15 cellular contexts compared by ENCODE assay signal in genomic region chr6:16437095-16437494, GRCh38.
DNase-seq lines count a peak whose midpoint lies in the region; ATAC-seq, FAIRE-seq and TF ChIP-seq lines count a peak whose summit lies in the region.
"Had no signal": no experiment of that assay in that cellular context is flagged by ENCODE, and none has a peak within 500 bp of the region (broad histone marks: within the 10 kb centered on the region; RNA-seq: fewer than 3 reads in every experiment).

No MANE protein-coding gene starts in this region.

- TF ChIP-seq POLR2A in GM12891 (IDR thresholded peaks at IDR 0.05; ENCODE audit: low read depth, low read length), result no peak

- peak; percentile 61 for FAIRE-seq in GM12891 (lab: Jason Lieb, UNC)
- FAIRE-seq: pancreas had no signal

- H3K27me3 Mint-ChIP-seq in activated T-helper 2 cell treated with anti-CD3 and anti-CD28 coated beads, Interferon-gamma antibody, Interleukin-2, Interleukin-4, amounts not matched to agents 10 μg/mL and 5 μg/mL and 100 μg/mL, durations not matched to agents 14 hours and 24 hours and 36 hours (ENCODE audit: low read depth), result no peaks in the 10 kb centered on the region

- no peak for ATAC-seq in GM19467 (IDR thresholded peaks at IDR 0.05; ENCODE audit: unreplicated experiment)
- ATAC-seq: left lung had no signal

- peaks cover 3% of the 10 kb centered on the region for H3K9me3 Mint-ChIP-seq in activated T-helper 2 cell treated with anti-CD3 and anti-CD28 coated beads, Interferon-gamma antibody, Interleukin-2, Interleukin-4, amounts not matched to agents 10 μg/mL and 5 μg/mL and 100 μg/mL, durations not matched to agents 14 hours and 24 hours and 36 hours

- peaks cover 60% of the 10 kb centered on the region for H3K4me1 Mint-ChIP-seq in activated T-helper 2 cell treated with anti-CD3 and anti-CD28 coated beads, Interferon-gamma antibody, Interleukin-2, Interleukin-4, amounts not matched to agents 10 μg/mL and 5 μg/mL and 100 μg/mL, durations not matched to agents 14 hours and 24 hours and 36 hours (ENCODE audit: low read depth)

- H3K27ac Mint-ChIP-seq in activated T-helper 2 cell treated with anti-CD3 and anti-CD28 coated beads, Interferon-gamma antibody, Interleukin-2, Interleukin-4, amounts not matched to agents 10 μg/mL and 5 μg/mL and 100 μg/mL, durations not matched to agents 14 hours and 24 hours and 36 hours, result peak overlapping the region; percentile 87

- DNase-seq in GM12891 (ENCODE audit: insufficient read length, low spot score) (no peak), posterior vena cava (ENCODE audit: low spot score) (no peak), activated gamma-delta T cell treated with Interleukin-2 at 50 U/mL for 16 hours (no peak), dedifferentiated amniotic fluid mesenchymal stem cell (ENCODE audit: extremely low spot score) (no peak)
- DNase-seq in activated CD4-positive, alpha-beta T cell treated with anti-CD3 and anti-CD28 coated beads for 48 hours, result peak; percentile 31
- DNase-seq in activated T-helper 2 cell treated with anti-CD3 and anti-CD28 coated beads, Interferon-gamma antibody, Interleukin-2, Interleukin-4, amounts not matched to agents 10 μg/mL and 5 μg/mL and 100 μg/mL, durations not matched to agents 14 hours and 24 hours and 36 hours (ENCODE audit: low spot score), result no peak
- DNase-seq in stimulated activated CD4-positive, alpha-beta T cell treated with anti-CD3 and anti-CD28 coated beads, Interleukin-2, amount 100 ng/mL, for 24 hours, result peak; percentile 24 to 51
- DNase-seq: amniotic stem cell, cerebellar nuclear complex, foreskin fibroblast, KBM-7, left lung, NCI-H2227 treated with DMSO at 0.1 percent for 48 hours, pancreas had no signal

- peaks cover 60% of the 10 kb centered on the region for H3K36me3 Mint-ChIP-seq in activated T-helper 2 cell treated with anti-CD3 and anti-CD28 coated beads, Interferon-gamma antibody, Interleukin-2, Interleukin-4, amounts not matched to agents 10 μg/mL and 5 μg/mL and 100 μg/mL, durations not matched to agents 14 hours and 24 hours and 36 hours (ENCODE audit: low read depth)

- intact Hi-C loops in activated T-helper 2 cell treated with anti-CD3 and anti-CD28 coated beads, Interferon-gamma antibody, Interleukin-2, Interleukin-4, amounts not matched to agents 10 μg/mL and 5 μg/mL and 100 μg/mL, durations not matched to agents 14 hours and 24 hours and 36 hours (cut with micrococcal nuclease), result loop anchor here (1.0 to 5.0 kb wide), 2 partner anchors 16 to 35 kb away; no protein-coding TSS in a partner anchor
- intact Hi-C loops in posterior vena cava (cut with DNase I), result no loop called here

- H3K4me3 Mint-ChIP-seq in activated T-helper 2 cell treated with anti-CD3 and anti-CD28 coated beads, Interferon-gamma antibody, Interleukin-2, Interleukin-4, amounts not matched to agents 10 μg/mL and 5 μg/mL and 100 μg/mL, durations not matched to agents 14 hours and 24 hours and 36 hours (ENCODE audit: low read depth), result peak overlapping the region; percentile 81

TF ChIP-seq in GM12891, 5 proteins besides CTCF, POLR2A, EP300 and RAD21:
- TF ChIP-seq PAX5 (IDR thresholded peaks at IDR 0.05; ENCODE audit: insufficient read depth, low read length, severe bottlenecking) (no peak), POU2F2 (IDR thresholded peaks at IDR 0.05; ENCODE audit: low read depth, low read length) (no peak), POLR2AphosphoS5 (IDR thresholded peaks at IDR 0.05; ENCODE audit: low read depth, low read length) (no peak), SPI1 (IDR thresholded peaks at IDR 0.05; ENCODE audit: low read depth, low read length) (no peak), TAF1 (IDR thresholded peaks at IDR 0.05; ENCODE audit: low read depth, low read length) (no peak)

Comparison
In these comparisons a context has a peak if more than half of its experiments do, and no peak if none do; other contexts are left out.
1. DNase-seq: peak in activated CD4-positive, alpha-beta T cell treated with anti-CD3 and anti-CD28 coated beads for 48 hours (single experiment) and stimulated activated CD4-positive, alpha-beta T cell treated with anti-CD3 and anti-CD28 coated beads, Interleukin-2, amount 100 ng/mL, for 24 hours (2 of 2); none in GM12891 (single experiment), activated T-helper 2 cell treated with anti-CD3 and anti-CD28 coated beads, Interferon-gamma antibody, Interleukin-2, Interleukin-4, amounts not matched to agents 10 μg/mL and 5 μg/mL and 100 μg/mL, durations not matched to agents 14 hours and 24 hours and 36 hours (single experiment), posterior vena cava (single experiment), activated gamma-delta T cell treated with Interleukin-2 at 50 U/mL for 16 hours (single experiment) and dedifferentiated amniotic fluid mesenchymal stem cell (single experiment).